ENCODE assay signal across 8 cellular contexts in genomic region chr7:114082934-114083647, GRCh38.
DNase-seq lines count a peak whose midpoint lies in the region; ATAC-seq lines count a peak whose summit lies in the region.

No MANE protein-coding gene starts in this region.

- 8 to 14% methylated on average over 45 of the region's 45 CpGs for WGBS in esophagus, 2 donors
- WGBS in aorta, 2 donors = 1 to 6% methylated on average over 45 of the region's 45 CpGs

- intact Hi-C loops in aorta (cut with DNase I) = loop anchor here (5.0 to 10.0 kb wide), 8 partner anchors 132 to 1829 kb away; partner anchors contain the start of gene MDFIC (in 1 of the 2)

- H3K4me3 ChIP-seq in esophagus (ENCODE audit: low read depth in 1 of 2, low read length in 2 of 2) (peak overlapping the region; percentile 43 to 59), mucosa of rectum (ENCODE audit: low read length in 2 of 2) (peak overlapping the region; percentile 90 to 96), aorta (ENCODE audit: low read length in 2 of 2) (peak overlapping the region; percentile 73 to 91)

- no peaks in the 10 kb centered on the region for H3K36me3 Mint-ChIP-seq in activated naive CD8-positive, alpha-beta T cell treated with anti-CD3 and anti-CD28 coated beads for 36 hours
- no peaks in the 10 kb centered on the region for H3K36me3 Mint-ChIP-seq in activated naive CD8-positive, alpha-beta T cell treated with anti-CD3 and anti-CD28 coated beads, Interleukin-2, amount 50 U/mL, for 24 hours (ENCODE audit: low read depth)

- H3K4me3 Mint-ChIP-seq in activated naive CD8-positive, alpha-beta T cell treated with anti-CD3 and anti-CD28 coated beads for 36 hours = peak overlapping the region; percentile 25
- no peak overlapping the region for H3K4me3 Mint-ChIP-seq in activated naive CD8-positive, alpha-beta T cell treated with anti-CD3 and anti-CD28 coated beads, Interleukin-2, amount 50 U/mL, for 24 hours

- H3K9me3 Mint-ChIP-seq in activated naive CD8-positive, alpha-beta T cell treated with anti-CD3 and anti-CD28 coated beads for 36 hours = no peaks in the 10 kb centered on the region
- H3K9me3 Mint-ChIP-seq in activated naive CD8-positive, alpha-beta T cell treated with anti-CD3 and anti-CD28 coated beads, Interleukin-2, amount 50 U/mL, for 24 hours = no peaks in the 10 kb centered on the region

- no peak for ATAC-seq in activated naive CD8-positive, alpha-beta T cell treated with anti-CD3 and anti-CD28 coated beads, Interleukin-2, amount 50 U/mL, for 24 hours
- ATAC-seq in aorta (ENCODE audit: low FRiP score) (no peak), GM21717 (IDR thresholded peaks at IDR 0.05; ENCODE audit: unreplicated experiment) (no peak)

- H3K27me3 ChIP-seq in esophagus (ENCODE audit: control insufficient read depth in 1 of 2, insufficient read depth in 2 of 2, low read length in 2 of 2) = no peaks in the 10 kb centered on the region
- peaks cover 0 to 3% of the 10 kb centered on the region in 2 donors for H3K27me3 ChIP-seq in mucosa of rectum (ENCODE audit: control insufficient read depth in 2 of 2, insufficient read depth in 2 of 2, low read length in 2 of 2)
- no peaks in the 10 kb centered on the region for H3K27me3 ChIP-seq in aorta (ENCODE audit: control insufficient read depth in 1 of 2, insufficient read depth in 2 of 2, low read length in 1 of 2)

- H3K9ac ChIP-seq in mucosa of rectum (ENCODE audit: low read depth in 1 of 2, low read length in 2 of 2) = peak overlapping the region; percentile 69 to 85

- H3K27me3 Mint-ChIP-seq in activated naive CD8-positive, alpha-beta T cell treated with anti-CD3 and anti-CD28 coated beads for 36 hours = peaks cover 85% of the 10 kb centered on the region
- peaks cover 77% of the 10 kb centered on the region for H3K27me3 Mint-ChIP-seq in activated naive CD8-positive, alpha-beta T cell treated with anti-CD3 and anti-CD28 coated beads, Interleukin-2, amount 50 U/mL, for 24 hours

- H3K9me3 ChIP-seq in esophagus (ENCODE audit: control insufficient read depth in 2 of 2, insufficient read depth in 1 of 2, low read depth in 1 of 2, low read length in 1 of 2) = no peaks in the 10 kb centered on the region
- H3K9me3 ChIP-seq in mucosa of rectum (ENCODE audit: control insufficient read depth in 2 of 2, low read length in 2 of 2) = no peaks in the 10 kb centered on the region
- H3K9me3 ChIP-seq in aorta (ENCODE audit: control insufficient read depth, low read length) = no peaks in the 10 kb centered on the region

- no peak for DNase-seq in activated naive CD8-positive, alpha-beta T cell treated with anti-CD3 and anti-CD28 coated beads for 36 hours
- DNase-seq in activated naive CD8-positive, alpha-beta T cell treated with anti-CD3 and anti-CD28 coated beads, Interleukin-2, amount 50 U/mL, for 24 hours = no peak
- peak; percentile 59 to 80 for DNase-seq in aorta
- no peak for DNase-seq in EL
- DNase-seq in superior temporal gyrus (ENCODE audit: extremely low spot score) = no peak

- H3K4me1 Mint-ChIP-seq in activated naive CD8-positive, alpha-beta T cell treated with anti-CD3 and anti-CD28 coated beads for 36 hours = peaks cover 37% of the 10 kb centered on the region
- peaks cover 39% of the 10 kb centered on the region for H3K4me1 Mint-ChIP-seq in activated naive CD8-positive, alpha-beta T cell treated with anti-CD3 and anti-CD28 coated beads, Interleukin-2, amount 50 U/mL, for 24 hours

- H3K36me3 ChIP-seq in esophagus (ENCODE audit: control insufficient read depth in 2 of 2, insufficient read depth in 2 of 2, low read length in 1 of 2) = no peaks in the 10 kb centered on the region
- no peaks in the 10 kb centered on the region for H3K36me3 ChIP-seq in mucosa of rectum (ENCODE audit: control insufficient read depth in 2 of 2, insufficient read depth in 2 of 2, low read length in 2 of 2)
- H3K36me3 ChIP-seq in aorta (ENCODE audit: control insufficient read depth in 1 of 2, insufficient read depth in 2 of 2, low read length in 1 of 2) = no peaks in the 10 kb centered on the region

- H3K27ac ChIP-seq in esophagus (ENCODE audit: low read depth in 2 of 2, low read length in 1 of 2) = peak overlapping the region; percentile 77 to 95
- peak overlapping the region; percentile 95 for H3K27ac ChIP-seq in mucosa of rectum (ENCODE audit: low read depth in 2 of 2, low read length in 2 of 2)
- no peak overlapping the region for H3K27ac ChIP-seq in aorta (ENCODE audit: low read depth in 1 of 2, low read length in 2 of 2)

- H3K4me1 ChIP-seq in esophagus (ENCODE audit: control insufficient read depth in 2 of 2, insufficient read depth in 2 of 2, low read length in 1 of 2) = peaks cover 0 to 3% of the 10 kb centered on the region in 2 donors
- H3K4me1 ChIP-seq in mucosa of rectum (ENCODE audit: control insufficient read depth in 2 of 2, insufficient read depth in 2 of 2, low read length in 2 of 2) = peaks cover 7 to 17% of the 10 kb centered on the region in 2 donors
- no peaks in the 10 kb centered on the region for H3K4me1 ChIP-seq in aorta (ENCODE audit: control insufficient read depth in 1 of 2, insufficient read depth in 2 of 2, low read length in 2 of 2)

- H3K27ac Mint-ChIP-seq in activated naive CD8-positive, alpha-beta T cell treated with anti-CD3 and anti-CD28 coated beads for 36 hours = no peak overlapping the region
- H3K27ac Mint-ChIP-seq in activated naive CD8-positive, alpha-beta T cell treated with anti-CD3 and anti-CD28 coated beads, Interleukin-2, amount 50 U/mL, for 24 hours = no peak overlapping the region

Comparison
In these comparisons a context has a peak if more than half of its experiments do, and no peak if none do; other contexts are left out.
1. DNase-seq: peak in aorta (2 of 2); none in activated naive CD8-positive, alpha-beta T cell treated with anti-CD3 and anti-CD28 coated beads for 36 hours (single experiment), activated naive CD8-positive, alpha-beta T cell treated with anti-CD3 and anti-CD28 coated beads, Interleukin-2, amount 50 U/mL, for 24 hours (single experiment), EL (single experiment) and superior temporal gyrus (single experiment).
2. H3K27ac ChIP-seq: peak in esophagus (2 of 2) and mucosa of rectum (2 of 2); none in aorta (0 of 2).
3. Peak in every context shown above with its lines, with median percentiles within 50 percentile points of each other: H3K4me3 ChIP-seq.